ENCODE assay signal across 19 cellular contexts in genomic region chr12:15682826-15683225, GRCh38.
DNase-seq lines count a peak whose midpoint lies in the region; ATAC-seq, FAIRE-seq and TF ChIP-seq lines count a peak whose summit lies in the region.
"Had no signal": no experiment of that assay in that cellular context is flagged by ENCODE, and none has a peak within 500 bp of the region (broad histone marks: within the 10 kb centered on the region; RNA-seq: fewer than 3 reads in every experiment).

No MANE protein-coding gene starts in this region.

- no peaks in the 10 kb centered on the region for H3K36me3 ChIP-seq in RWPE2 (ENCODE audit: low read depth)
- H3K36me3 ChIP-seq in small intestine (ENCODE audit: control insufficient read depth in 2 of 2, insufficient read depth in 2 of 2, low read length in 2 of 2), result peaks cover 0 to 2% of the 10 kb centered on the region in 2 donors
- H3K36me3 ChIP-seq in testis (ENCODE audit: low read depth, missing control alignments), result no peaks in the 10 kb centered on the region
- H3K36me3 ChIP-seq: thyroid gland had no signal

- intact Hi-C loops in testis (cut with DNase I; ENCODE audit: low total_unique reads), result no loop called here

- no peaks in the 10 kb centered on the region for H3K27me3 ChIP-seq in RWPE2 (ENCODE audit: insufficient read depth, poor library complexity, severe bottlenecking)
- H3K27me3 ChIP-seq in small intestine (ENCODE audit: control insufficient read depth in 2 of 2, insufficient read depth in 2 of 2, low read length in 2 of 2), result no peaks in the 10 kb centered on the region
- H3K27me3 ChIP-seq in testis, result no peaks in the 10 kb centered on the region
- H3K27me3 ChIP-seq: dorsolateral prefrontal cortex, thyroid gland had no signal

- DNase-seq in HCEC 1CT (peak; percentile 73), RWPE2 (ENCODE audit: low spot score) (no peak), fibroblast of mammary gland (ENCODE audit: low read depth) (peak; percentile 24), small intestine (no peak), CD1c-positive myeloid dendritic cell (ENCODE audit: extremely low spot score) (no peak), HEK293T (ENCODE audit: extremely low spot score) (no peak), testis (no peak)
- DNase-seq: activated CD4-positive, alpha-beta T cell treated with anti-CD3 and anti-CD28 coated beads, Interleukin-2, amount 50 U/mL, for 1 hour; activated gamma-delta T cell treated with Interleukin-2 at 50 U/mL for 16 hours; amniotic stem cell; DMS79; dorsolateral prefrontal cortex; kidney glomerular epithelial cell; NCI-H187; NCI-H774; stimulated activated naive B cell treated with anti-CD40 and anti-IgM and Interleukin-4, amounts not matched to agents 10 μg/mL and 1 μg/mL and 100 μg/mL, for 72 hours; thyroid gland had no signal

- FAIRE-seq in small intestine (lab: Jason Lieb, UNC), result peak; percentile 70

- H3K27ac ChIP-seq in RWPE2 (ENCODE audit: poor library complexity, severe bottlenecking) (no peak overlapping the region), small intestine (ENCODE audit: low read depth in 1 of 2, low read length in 1 of 2) (no peak overlapping the region), testis (no peak overlapping the region)
- H3K27ac ChIP-seq: dorsolateral prefrontal cortex, thyroid gland had no signal

- TF ChIP-seq CTCF in RWPE2 (IDR thresholded peaks at IDR 0.05; ENCODE audit: poor library complexity, severe bottlenecking) (no peak), fibroblast of mammary gland (conservative IDR thresholded peaks at IDR 0.05; ENCODE audit: control insufficient read depth, insufficient read depth, low read depth, low read length) (no peak), testis (IDR thresholded peaks at IDR 0.05) (no peak)

- CTCF ChIA-PET in HEK293T (lab: Yijun Ruan, JAX), result interaction anchor here (0.5 kb wide), 1 partner anchor 989 kb away, joined by 3 read pairs; no protein-coding TSS in a partner anchor

- H3K9me3 ChIP-seq in RWPE2 (ENCODE audit: severe bottlenecking) (no peaks in the 10 kb centered on the region), small intestine (ENCODE audit: control insufficient read depth, low read depth) (no peaks in the 10 kb centered on the region), testis (no peaks in the 10 kb centered on the region)
- H3K9me3 ChIP-seq: thyroid gland had no signal

- no peak for TF ChIP-seq POLR2A in testis (IDR thresholded peaks at IDR 0.05)

- POLR2A ChIA-PET in HEK293T (lab: Yijun Ruan, JAX), result no interaction called here

- H3K4me3 ChIP-seq in RWPE2 (ENCODE audit: severe bottlenecking), result no peak overlapping the region
- H3K4me3 ChIP-seq in fibroblast of mammary gland (ENCODE audit: control insufficient read depth, low read depth, low read length), result no peak overlapping the region
- H3K4me3 ChIP-seq in small intestine (ENCODE audit: low read depth in 1 of 2, low read length in 2 of 2), result no peak overlapping the region
- no peak overlapping the region for H3K4me3 ChIP-seq in testis
- H3K4me3 ChIP-seq: dorsolateral prefrontal cortex, thyroid gland had no signal

- H3K4me1 ChIP-seq in RWPE2 (ENCODE audit: insufficient read depth, poor library complexity, severe bottlenecking) (no peaks in the 10 kb centered on the region), small intestine (ENCODE audit: control insufficient read depth in 2 of 2, insufficient read depth in 1 of 2, low read depth in 1 of 2, low read length in 1 of 2) (no peaks in the 10 kb centered on the region), testis (no peaks in the 10 kb centered on the region)
- H3K4me1 ChIP-seq: thyroid gland had no signal

- ATAC-seq in RWPE2 (ENCODE audit: low read depth), result peak; percentile 65; the same call in 2 of the 3 replicates
- ATAC-seq: natural killer cell treated with Interleukin-12 subunit alpha and Interleukin-12 subunit beta and Interleukin-15 and Interleukin-18, amount 100 ng/mL, for 72 hours; sciatic nerve; stimulated activated naive B cell treated with anti-CD40 and anti-IgM and Interleukin-4, amounts not matched to agents 10 μg/mL and 1 μg/mL and 100 μg/mL, for 72 hours had no signal

TF ChIP-seq in HEK293T, 16 proteins besides CTCF, POLR2A, EP300 and RAD21:
- TF ChIP-seq SUZ12 (IDR thresholded peaks at IDR 0.05) (no peak), ARNT (IDR thresholded peaks at IDR 0.05) (no peak), NFRKB (IDR thresholded peaks at IDR 0.05) (no peak), TARDBP (IDR thresholded peaks at IDR 0.05) (no peak), SP1 (IDR thresholded peaks at IDR 0.05) (no peak), CTBP1 (IDR thresholded peaks at IDR 0.05; ENCODE audit: borderline replicate concordance) (no peak), PKNOX1 (IDR thresholded peaks at IDR 0.05) (no peak), FOXK2 (IDR thresholded peaks at IDR 0.05) (no peak), ZNF384 (IDR thresholded peaks at IDR 0.05) (no peak), FOXM1 (IDR thresholded peaks at IDR 0.05; ENCODE audit: borderline replicate concordance) (no peak), BHLHE40 (IDR thresholded peaks at IDR 0.05; ENCODE audit: borderline replicate concordance) (no peak), ELF4 (IDR thresholded peaks at IDR 0.05) (no peak), LEF1 (IDR thresholded peaks at IDR 0.05; ENCODE audit: borderline replicate concordance) (no peak)

Comparison
In these comparisons a context has a peak if more than half of its experiments do, and no peak if none do; other contexts are left out.
1. DNase-seq: peak in HCEC 1CT (single experiment) and fibroblast of mammary gland (single experiment); none in RWPE2 (single experiment), small intestine (single experiment), CD1c-positive myeloid dendritic cell (single experiment), HEK293T (single experiment) and testis (single experiment).